13 cellular contexts compared by ENCODE assay signal in the genomic region with DNA sequence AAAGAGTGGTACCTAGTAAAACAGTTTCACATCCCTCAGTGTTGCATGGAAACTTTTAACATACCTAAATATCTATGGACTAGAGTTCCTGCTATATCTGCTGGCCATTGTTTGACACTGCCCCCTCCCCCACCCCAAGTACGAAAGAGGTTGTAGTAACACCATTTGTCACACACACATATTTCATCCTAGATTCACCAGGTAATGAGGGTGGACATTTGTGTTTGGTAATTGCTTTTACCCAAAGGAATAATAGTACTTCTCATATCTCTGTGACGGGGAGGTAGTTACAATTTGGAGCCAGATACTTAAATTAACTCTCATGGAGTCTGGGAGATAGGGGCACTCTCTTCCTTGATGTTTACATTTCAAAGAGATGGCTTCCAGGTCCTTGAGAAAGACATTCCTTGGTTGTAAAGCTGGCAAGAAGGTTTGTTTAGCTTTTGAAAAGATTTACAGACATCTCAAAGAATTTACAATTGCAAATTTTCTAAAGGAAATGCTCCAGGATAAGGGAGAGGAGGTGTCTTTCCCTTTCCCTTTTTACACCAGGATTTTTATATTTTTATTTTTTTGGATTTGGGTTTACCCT.
"Had no signal": no experiment of that assay in that cellular context is flagged by ENCODE, and none has a peak within 500 bp of the region (broad histone marks: within the 10 kb centered on the region; RNA-seq: fewer than 3 reads in every experiment).

No MANE protein-coding gene starts in this region.

- H3K4me1 Mint-ChIP-seq: activated CD4-positive, alpha-beta T cell treated with anti-CD3 and anti-CD28 coated beads, Interleukin-2, amount 10 ng/mL, durations not matched to agents 24 days and 14 days; activated naive CD8-positive, alpha-beta T cell treated with anti-CD3 and anti-CD28 coated beads for 36 hours; brain; natural killer cell had no signal

- H3K27ac ChIP-seq: coronary artery had no signal

- H3K27ac Mint-ChIP-seq: activated CD4-positive, alpha-beta T cell treated with anti-CD3 and anti-CD28 coated beads, Interleukin-2, amount 10 ng/mL, durations not matched to agents 24 days and 14 days; activated naive CD8-positive, alpha-beta T cell treated with anti-CD3 and anti-CD28 coated beads for 36 hours; natural killer cell; stimulated activated memory B cell treated with anti-CD40 and anti-IgM and Interleukin-4, amounts not matched to agents 10 μg/mL and 1 μg/mL and 100 μg/mL, for 72 hours had no signal

- H3K4me3 Mint-ChIP-seq: activated CD4-positive, alpha-beta T cell treated with anti-CD3 and anti-CD28 coated beads, Interleukin-2, amount 10 ng/mL, durations not matched to agents 24 days and 14 days; activated naive CD8-positive, alpha-beta T cell treated with anti-CD3 and anti-CD28 coated beads for 36 hours; brain; natural killer cell; stimulated activated memory B cell treated with anti-CD40 and anti-IgM and Interleukin-4, amounts not matched to agents 10 μg/mL and 1 μg/mL and 100 μg/mL, for 72 hours had no signal

- DNase-seq: activated CD4-positive, alpha-beta T cell treated with anti-CD3 and anti-CD28 coated beads, Interleukin-2, amount 10 ng/mL, durations not matched to agents 24 days and 14 days; activated CD4-positive, CD25-positive, alpha-beta regulatory T cell; activated CD8-positive, alpha-beta memory T cell treated with anti-CD3 and anti-CD28 coated beads, Interleukin-2, amount 50 U/mL, for 48 hours; activated gamma-delta T cell treated with Interleukin-2 at 50 U/mL for 16 hours; activated naive CD8-positive, alpha-beta T cell treated with anti-CD3 and anti-CD28 coated beads for 36 hours; central memory CD4-positive, alpha-beta T cell; natural killer cell; occipital lobe; stimulated activated CD4-positive, alpha-beta T cell treated with anti-CD3 and anti-CD28 coated beads, Interleukin-2, amount 100 ng/mL, for 48 hours; T-helper 2 cell had no signal

- H3K36me3 Mint-ChIP-seq: activated naive CD8-positive, alpha-beta T cell treated with anti-CD3 and anti-CD28 coated beads for 36 hours; brain; natural killer cell; stimulated activated memory B cell treated with anti-CD40 and anti-IgM and Interleukin-4, amounts not matched to agents 10 μg/mL and 1 μg/mL and 100 μg/mL, for 72 hours had no signal

- H3K9me3 Mint-ChIP-seq: activated CD4-positive, alpha-beta T cell treated with anti-CD3 and anti-CD28 coated beads, Interleukin-2, amount 10 ng/mL, durations not matched to agents 24 days and 14 days; activated naive CD8-positive, alpha-beta T cell treated with anti-CD3 and anti-CD28 coated beads for 36 hours; natural killer cell had no signal

- H3K4me3 ChIP-seq: coronary artery had no signal

- H3K27me3 Mint-ChIP-seq: activated naive CD8-positive, alpha-beta T cell treated with anti-CD3 and anti-CD28 coated beads for 36 hours; stimulated activated memory B cell treated with anti-CD40 and anti-IgM and Interleukin-4, amounts not matched to agents 10 μg/mL and 1 μg/mL and 100 μg/mL, for 72 hours had no signal
